9 cellular contexts compared by ENCODE assay signal in genomic region chr18:21914739-21915319, GRCh38.
DNase-seq lines count a peak whose midpoint lies in the region; ATAC-seq and TF ChIP-seq lines count a peak whose summit lies in the region.
"Had no signal": no experiment of that assay in that cellular context is flagged by ENCODE, and none has a peak within 500 bp of the region (broad histone marks: within the 10 kb centered on the region; RNA-seq: fewer than 3 reads in every experiment).

No MANE protein-coding gene starts in this region.

- no peaks in the 10 kb centered on the region for H3K4me1 Mint-ChIP-seq in nephron
- H3K4me1 Mint-ChIP-seq: B cell had no signal

- no peaks in the 10 kb centered on the region for H3K4me1 ChIP-seq in colonic mucosa

- intact Hi-C loops in colonic mucosa (cut with DNase I) = loop anchor here (5.0 to 10.0 kb wide), 3 partner anchors 450 to 790 kb away; no protein-coding TSS in a partner anchor

- no peaks in the 10 kb centered on the region for H3K36me3 ChIP-seq in colonic mucosa

- ATAC-seq in GM19395 (IDR thresholded peaks at IDR 0.05; ENCODE audit: unreplicated experiment) = no peak
- ATAC-seq in HG03139 (IDR thresholded peaks at IDR 0.05; ENCODE audit: unreplicated experiment) = no peak

- H3K36me3 Mint-ChIP-seq in nephron (ENCODE audit: low read depth) = no peaks in the 10 kb centered on the region

- no peaks in the 10 kb centered on the region for H3K9me3 ChIP-seq in colonic mucosa

- DNase-seq in NCI-H1092 treated with DMSO at 0.1 percent for 48 hours (lab: John Stamatoyannopoulos, UW) = peak; percentile 20
- no peak for DNase-seq in NCI-H1092 (lab: John Stamatoyannopoulos, UW)
- DNase-seq in NCI-H226 = peak; percentile 30
- DNase-seq in colonic mucosa = peak; percentile 32
- DNase-seq in activated naive CD4-positive, alpha-beta T cell treated with Interleukin-2 at 50 U/mL for 16 hours = no peak

- peak; percentile 40 for TF ChIP-seq CTCF in colonic mucosa (IDR thresholded peaks at IDR 0.05)
- TF ChIP-seq CTCF in nephron (IDR thresholded peaks at IDR 0.05; ENCODE audit: unreplicated experiment in 3 of 3) = peak; percentile 53 to 66 (median 59)

- H3K27ac Mint-ChIP-seq in nephron = no peak overlapping the region
- H3K27ac Mint-ChIP-seq: B cell had no signal

- H3K27me3 ChIP-seq in colonic mucosa = no peaks in the 10 kb centered on the region

- H3K27me3 Mint-ChIP-seq in nephron (ENCODE audit: low read depth) = peaks cover 3% of the 10 kb centered on the region

- no peak overlapping the region for H3K27ac ChIP-seq in colonic mucosa

- H3K9ac ChIP-seq in colonic mucosa (ENCODE audit: low read depth in 2 of 2, low read length in 2 of 2) = no peak overlapping the region

- no peak overlapping the region for H3K4me3 Mint-ChIP-seq in nephron
- H3K4me3 Mint-ChIP-seq: B cell had no signal

- no peak overlapping the region for H3K4me3 ChIP-seq in colonic mucosa

- peaks cover 11% of the 10 kb centered on the region for H3K9me3 Mint-ChIP-seq in nephron

Comparison
In these comparisons a context has a peak if more than half of its experiments do, and no peak if none do; other contexts are left out.
1. DNase-seq: peak in NCI-H1092 treated with DMSO at 0.1 percent for 48 hours (single experiment), NCI-H226 (single experiment) and colonic mucosa (single experiment); none in NCI-H1092 (single experiment) and activated naive CD4-positive, alpha-beta T cell treated with Interleukin-2 at 50 U/mL for 16 hours (single experiment).